ENCODE assay signal across 14 cellular contexts in the genomic region with DNA sequence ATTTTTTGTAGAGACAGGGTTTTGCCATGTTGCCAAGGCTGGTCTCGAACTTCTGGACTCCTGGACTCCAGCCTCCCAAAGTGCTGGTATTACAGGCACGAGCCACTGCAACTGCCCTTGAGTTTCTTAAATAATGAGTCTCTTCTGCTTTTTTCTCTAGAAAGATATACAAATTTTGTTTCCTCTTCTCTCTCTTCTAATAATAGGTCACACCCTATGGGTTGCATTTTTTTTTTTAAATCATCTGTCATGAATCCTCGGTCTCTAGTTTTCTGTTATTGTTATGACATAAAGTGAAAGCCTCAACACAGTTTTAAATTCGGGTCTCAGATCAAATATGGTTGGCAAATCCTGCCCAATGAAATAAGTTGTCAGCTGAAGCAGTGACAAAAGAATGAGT.
DNase-seq lines count a peak whose midpoint lies in the region; ATAC-seq and TF ChIP-seq lines count a peak whose summit lies in the region.
"Had no signal": no experiment of that assay in that cellular context is flagged by ENCODE, and none has a peak within 500 bp of the region (broad histone marks: within the 10 kb centered on the region; RNA-seq: fewer than 3 reads in every experiment).

No MANE protein-coding gene starts in this region.

- no peaks in the 10 kb centered on the region for H4K20me1 ChIP-seq in GM23248 (ENCODE audit: insufficient read depth)

- DNase-seq in heart left ventricle (no peak), SHP77 (lab: John Stamatoyannopoulos, UW) (no peak), HT-29 (ENCODE audit: low spot score) (no peak), GM23248 (no peak)
- DNase-seq: activated T-cell treated with anti-CD3 and anti-CD28 coated beads, Interleukin-2, amount 50 U/mL, for 4 hours; DMS79; effector memory CD8-positive, alpha-beta T cell; SHP77 treated with DMSO at 0.1 percent for 48 hours had no signal

- H3K36me3 ChIP-seq in heart left ventricle (no peaks in the 10 kb centered on the region), GM23248 (ENCODE audit: low read depth) (no peaks in the 10 kb centered on the region)

- H3K79me2 ChIP-seq in GM23248 (ENCODE audit: insufficient read depth) = no peaks in the 10 kb centered on the region

- 68 to 78% (median 71%) methylated on average over 4 of the region's 4 CpGs for WGBS in heart left ventricle, 4 donors
- 60 to 68% methylated on average over 4 of the region's 4 CpGs for WGBS in GM23248 (ENCODE audit: low coverage in 1 of 2, low lambda C conversion rate in 2 of 2, missing lambda C conversion rate in 2 of 2), 2 experiments

- no peak for TF ChIP-seq CTCF in heart left ventricle (IDR thresholded peaks at IDR 0.05)

- H3K4me3 ChIP-seq in GM08714 (ENCODE audit: low read length) = peak overlapping the region; percentile 1; the same call in 1 of the 2 replicates
- no peak overlapping the region for H3K4me3 ChIP-seq in heart left ventricle
- no peak overlapping the region for H3K4me3 ChIP-seq in GM23248
- H3K4me3 ChIP-seq: smooth muscle cell had no signal

- no peak overlapping the region for H3K27ac ChIP-seq in heart left ventricle
- H3K27ac ChIP-seq in GM23248 = no peak overlapping the region

- no peak overlapping the region for H2AFZ ChIP-seq in GM23248

- H3K9me3 ChIP-seq in heart left ventricle = no peaks in the 10 kb centered on the region
- no peaks in the 10 kb centered on the region for H3K9me3 ChIP-seq in GM23248 (ENCODE audit: low read depth)

- ATAC-seq in GM19351 (IDR thresholded peaks at IDR 0.05; ENCODE audit: unreplicated experiment) (peak; percentile 69), HG02884 (IDR thresholded peaks at IDR 0.05; ENCODE audit: unreplicated experiment) (peak; percentile 64), HG03575 (IDR thresholded peaks at IDR 0.05; ENCODE audit: extremely low read depth, insufficient number of reproducible peaks, low FRiP score, unreplicated experiment) (peak; percentile 57), heart left ventricle (no peak)
- ATAC-seq: activated T-cell treated with anti-CD3 and anti-CD28 coated beads, Interleukin-2, amount 50 U/mL, for 4 hours; effector memory CD8-positive, alpha-beta T cell; WTC11 had no signal

- H3K9me2 ChIP-seq in GM23248 (ENCODE audit: insufficient read depth) = no peaks in the 10 kb centered on the region

- H3F3A ChIP-seq in GM23248 (ENCODE audit: insufficient read depth) = no peaks in the 10 kb centered on the region

- H3K27me3 ChIP-seq in heart left ventricle (no peaks in the 10 kb centered on the region), GM23248 (replicated peaks; ENCODE audit: insufficient read depth) (no peaks in the 10 kb centered on the region; the same call in 1 of the 2 replicates)

- TF ChIP-seq POLR2A in heart left ventricle (IDR thresholded peaks at IDR 0.05) = no peak

- H3K4me1 ChIP-seq in heart left ventricle (no peaks in the 10 kb centered on the region), GM23248 (ENCODE audit: insufficient read depth) (no peaks in the 10 kb centered on the region)

- in situ Hi-C loops in GM23248 (cut with MboI) = no loop called here

- intact Hi-C loops in heart left ventricle (cut with DNase I) = no loop called here

- no peak overlapping the region for H3K9ac ChIP-seq in GM23248

- no peak overlapping the region for H3K4me2 ChIP-seq in GM23248 (ENCODE audit: unreplicated experiment)
- H3K4me2 ChIP-seq: smooth muscle cell had no signal

Comparison
In these comparisons a context has a peak if more than half of its experiments do, and no peak if none do; other contexts are left out.
1. ATAC-seq: peak in GM19351 (single experiment), HG02884 (single experiment) and HG03575 (single experiment); none in heart left ventricle (0 of 4).